ENCODE assay signal across 18 cellular contexts in genomic region chr9:37398464-37399025, GRCh38. TPM values are rescaled to one million over a fixed set of nuclear protein-coding genes. Genes with fewer than 3 reads are reported as not detected.
A peak's percentile ranks its signal among the peaks of the same experiment; 100 is the strongest.
DNase-seq lines count a peak whose midpoint lies in the region; ATAC-seq, FAIRE-seq and TF ChIP-seq lines count a peak whose summit lies in the region.
"Had no signal": no experiment of that assay in that cellular context is flagged by ENCODE, and none has a peak within 500 bp of the region (broad histone marks: within the 10 kb centered on the region; RNA-seq: fewer than 3 reads in every experiment).

No MANE protein-coding gene starts in this region.

- in situ Hi-C loops in GM18951 (cut with MboI; ENCODE audit: low sequenced_read_pairs, unreplicated experiment) = no loop called here

- no peak overlapping the region for H2BK15ac ChIP-seq in neuronal stem cell (ENCODE audit: low read length)

- H3K79me2 ChIP-seq in OCI-LY1 (ENCODE audit: insufficient read depth, low read length) = no peaks in the 10 kb centered on the region

- H3K27ac ChIP-seq in OCI-LY1 (ENCODE audit: low read depth, low read length, poor library complexity, severe bottlenecking) = peak overlapping the region; percentile 100
- no peak overlapping the region for H3K27ac ChIP-seq in neuronal stem cell (replicated peaks; ENCODE audit: low read length)
- H3K27ac ChIP-seq in colonic mucosa = no peak overlapping the region

- H3K4me3 ChIP-seq in OCI-LY1 (ENCODE audit: low read depth, low read length, poor library complexity, severe bottlenecking) (peak overlapping the region; percentile 11), neuronal stem cell (ENCODE audit: low read length in 2 of 2) (no peak overlapping the region), colonic mucosa (no peak overlapping the region)
- H3K4me3 ChIP-seq: HAP-1 had no signal

- TF ChIP-seq CTCF in OCI-LY1 (IDR thresholded peaks at IDR 0.05; ENCODE audit: low read length) (no peak), colonic mucosa (IDR thresholded peaks at IDR 0.05) (no peak)

- H3K23ac ChIP-seq in neuronal stem cell (ENCODE audit: low read depth, low read length, poor library complexity) = no peak overlapping the region

- H3K18ac ChIP-seq in neuronal stem cell (ENCODE audit: low read length) = peak overlapping the region; percentile 62

- H2BK12ac ChIP-seq in neuronal stem cell (ENCODE audit: low read length) = no peak overlapping the region

- H3F3A ChIP-seq in OCI-LY1 (ENCODE audit: insufficient read depth, low read length) = no peaks in the 10 kb centered on the region; the same call in 1 of the 2 replicates

- H4K8ac ChIP-seq in neuronal stem cell (ENCODE audit: low read depth, low read length) = no peak overlapping the region

- no peak for DNase-seq in GM12892 (ENCODE audit: insufficient read length)
- no peak for DNase-seq in neuronal stem cell (ENCODE audit: low spot score)
- DNase-seq in colonic mucosa = no peak
- DNase-seq: CD8-positive, alpha-beta T cell; DND-41; GF-D8; NCI-H1092; NCI-H187; NCI-H524; Right ventricle myocardium superior had no signal

- no peak for ATAC-seq in GM21786 (IDR thresholded peaks at IDR 0.05; ENCODE audit: unreplicated experiment)
- ATAC-seq in GM18498 (IDR thresholded peaks at IDR 0.05; ENCODE audit: unreplicated experiment) = no peak
- ATAC-seq: CD8-positive, alpha-beta T cell; Panc1; SK-N-SH treated with all-trans-retinoic acid at 6 μM for 48 hours had no signal

- H2AK5ac ChIP-seq in neuronal stem cell (ENCODE audit: low read depth, low read length) = no peak overlapping the region

- no peak overlapping the region for H2BK5ac ChIP-seq in neuronal stem cell (ENCODE audit: low read length)

- no peak overlapping the region for H3K4ac ChIP-seq in neuronal stem cell (ENCODE audit: low read length)

- H3K9me3 ChIP-seq in OCI-LY1 (ENCODE audit: low read length) (no peaks in the 10 kb centered on the region), neuronal stem cell (replicated peaks in 1 of 2; ENCODE audit: control insufficient read depth in 2 of 2, insufficient read depth in 1 of 2, low read depth in 1 of 2, low read length in 2 of 2) (no peaks in the 10 kb centered on the region), colonic mucosa (no peaks in the 10 kb centered on the region)
- H3K9me3 ChIP-seq: HAP-1 had no signal

- no peaks in the 10 kb centered on the region for H4K20me1 ChIP-seq in OCI-LY1 (ENCODE audit: insufficient read depth, low read length)

- H3K27me3 ChIP-seq in OCI-LY1 (ENCODE audit: insufficient read depth, low read length) (no peaks in the 10 kb centered on the region), neuronal stem cell (ENCODE audit: control insufficient read depth in 3 of 3, insufficient read depth in 3 of 3, low read depth in 1 of 3, low read length in 3 of 3) (no peaks in the 10 kb centered on the region), colonic mucosa (no peaks in the 10 kb centered on the region)

- no peak overlapping the region for H2BK120ac ChIP-seq in neuronal stem cell (ENCODE audit: low read depth, low read length)

- H3K4me1 ChIP-seq in OCI-LY1 (ENCODE audit: insufficient read depth, low read length, severe bottlenecking) (peaks cover 94% of the 10 kb centered on the region), neuronal stem cell (ENCODE audit: control insufficient read depth in 2 of 2, insufficient read depth in 1 of 2, low read depth in 1 of 2, low read length in 2 of 2) (no peaks in the 10 kb centered on the region), colonic mucosa (no peaks in the 10 kb centered on the region)
- H3K4me1 ChIP-seq: HAP-1 had no signal

- no peaks in the 10 kb centered on the region for H3K9me2 ChIP-seq in OCI-LY1 (ENCODE audit: low read depth, low read length)

- no peaks in the 10 kb centered on the region for H3K79me1 ChIP-seq in neuronal stem cell (ENCODE audit: low read depth, low read length)

- no peak overlapping the region for H3K14ac ChIP-seq in neuronal stem cell (ENCODE audit: low read length)

- no peak for TF ChIP-seq POLR2A in GM12892 (IDR thresholded peaks at IDR 0.05; ENCODE audit: low read depth, low read length)
- peak; percentile 14 for TF ChIP-seq POLR2A in GM18951 (IDR thresholded peaks at IDR 0.05; ENCODE audit: extremely low read depth, insufficient read depth, insufficient read length)

- H3K36me3 ChIP-seq in OCI-LY1 (ENCODE audit: insufficient read depth, low read length) (no peaks in the 10 kb centered on the region), neuronal stem cell (replicated peaks in 1 of 2; ENCODE audit: control insufficient read depth in 2 of 2, insufficient read depth in 2 of 2, low read length in 2 of 2) (no peaks in the 10 kb centered on the region), colonic mucosa (no peaks in the 10 kb centered on the region)
- H3K36me3 ChIP-seq: HAP-1 had no signal

- H2AFZ ChIP-seq in OCI-LY1 (ENCODE audit: low read length) (no peak overlapping the region), neuronal stem cell (ENCODE audit: low read length) (no peak overlapping the region)

- H3K4me2 ChIP-seq in OCI-LY1 (ENCODE audit: low read length) (peak overlapping the region; percentile 20; the same call in 1 of the 2 replicates), neuronal stem cell (ENCODE audit: insufficient read depth, low read length, poor library complexity, severe bottlenecking) (no peak overlapping the region)

- WGBS in neuronal stem cell (ENCODE audit: extremely low coverage in 2 of 2, insufficient read length in 2 of 2, insufficient replicate concordance in 1 of 2), 2 donors = no CpG with 5 or more reads among the region's 7 CpGs

- peak; percentile 77 for FAIRE-seq in GM12892 (lab: Jason Lieb, UNC)
- FAIRE-seq: D721Med had no signal

- intact Hi-C loops in colonic mucosa (cut with DNase I) = no loop called here

- no peak overlapping the region for H4K91ac ChIP-seq in neuronal stem cell (ENCODE audit: low read depth, low read length, poor library complexity)

- H3K9ac ChIP-seq in OCI-LY1 (ENCODE audit: low read length) (peak overlapping the region; percentile 53; the same call in 1 of the 2 replicates), neuronal stem cell (ENCODE audit: low read depth, low read length, poor library complexity) (no peak overlapping the region), colonic mucosa (ENCODE audit: low read depth in 2 of 2, low read length in 2 of 2) (no peak overlapping the region)

RNA-seq across cellular contexts. Expression of gene GRHPR, which starts 24.0 kb away (rescaled TPM):
- 134 TPM for polyA plus RNA-seq in GM12892 (2012; ENCODE audit: missing spikeins)
- polyA plus RNA-seq in neuronal stem cell (2013, experiment 1 of 2) = 139 TPM
- 138 TPM for polyA plus RNA-seq in neuronal stem cell (2013, experiment 2 of 2)
- 10 to 100 TPM; 71.1 to 94.0 TPM for total RNA-seq in colonic mucosa
